In the genomic region with DNA sequence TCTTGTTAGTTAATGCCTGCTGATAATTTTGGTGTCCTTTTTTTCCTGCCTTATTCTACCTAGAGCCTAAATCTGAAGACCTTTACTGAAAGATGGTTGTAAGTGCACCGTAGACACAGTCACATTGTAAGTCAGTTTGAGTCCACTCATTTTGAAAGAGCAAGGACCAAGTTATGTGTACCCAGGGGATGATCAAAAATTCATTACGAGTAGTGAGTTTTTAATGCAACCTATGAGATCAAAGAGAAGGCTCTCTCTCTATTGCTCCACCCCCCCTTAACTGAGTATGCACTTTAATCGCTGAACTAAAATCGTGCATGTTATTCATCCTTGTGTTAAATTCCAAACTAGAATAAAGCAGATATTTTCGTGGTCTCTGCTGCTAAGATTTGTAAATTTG, we compare ENCODE assay signal across 8 cellular contexts. TPM values are rescaled to one million over a fixed set of nuclear protein-coding genes. Genes with fewer than 3 reads are reported as not detected.
DNase-seq lines count a peak whose midpoint lies in the region; ATAC-seq and TF ChIP-seq lines count a peak whose summit lies in the region.

No MANE protein-coding gene starts in this region.

- H3K56ac ChIP-seq in IMR-90 (ENCODE audit: extremely low read depth, insufficient read depth, low read length), result no peak overlapping the region

- DNase-seq in CD8-positive, alpha-beta T cell, result no peak
- DNase-seq in IMR-90 (no peak), natural killer cell (no peak), OCI-M2 (lab: John Stamatoyannopoulos, UW; ENCODE audit: unreplicated experiment) (no peak)

- H3K4me1 ChIP-seq in CD8-positive, alpha-beta T cell (ENCODE audit: insufficient read depth, low read length), result peaks cover 12% of the 10 kb centered on the region
- peaks cover 4% of the 10 kb centered on the region; the same call in 1 of the 2 replicates for H3K4me1 ChIP-seq in IMR-90 (ENCODE audit: control insufficient read depth, insufficient read depth, low read length)

- H4K91ac ChIP-seq in IMR-90 (ENCODE audit: insufficient read depth, low read depth, low read length), result no peak overlapping the region

- no CpG with 5 or more reads among the region's 5 CpGs for WGBS in IMR-90 (ENCODE audit: extremely low coverage in 2 of 2, insufficient read length in 1 of 2), 2 experiments

- CTCF ChIA-PET in CD8-positive, alpha-beta T cell (lab: Charles Lee), result no interaction called here
- CTCF ChIA-PET in IMR-90 (lab: Yijun Ruan, JAX), result no interaction called here

- no peaks in the 10 kb centered on the region for H3K27me3 ChIP-seq in CD8-positive, alpha-beta T cell (ENCODE audit: insufficient read depth, low read length)
- H3K27me3 ChIP-seq in IMR-90 (ENCODE audit: control insufficient read depth, insufficient read depth, low read length), result no peaks in the 10 kb centered on the region

- H3K14ac ChIP-seq in IMR-90 (replicated peaks; ENCODE audit: low read depth, low read length), result peak overlapping the region; percentile 87

- in situ Hi-C loops in IMR-90 (cut with MboI; ENCODE audit: low sequenced_read_pairs), result no loop called here

- peaks cover 14% of the 10 kb centered on the region for H3K36me3 Mint-ChIP-seq in CD8-positive, alpha-beta T cell
- peaks cover 4% of the 10 kb centered on the region for H3K36me3 Mint-ChIP-seq in brain
- H3K36me3 Mint-ChIP-seq in natural killer cell, result no peaks in the 10 kb centered on the region

- TF ChIP-seq RAD21 in IMR-90 (IDR thresholded peaks at IDR 0.05; ENCODE audit: low read length), result no peak

- peaks cover 30% of the 10 kb centered on the region for H3K4me1 Mint-ChIP-seq in CD8-positive, alpha-beta T cell (ENCODE audit: low read depth)
- H3K4me1 Mint-ChIP-seq in brain (peaks cover 15% of the 10 kb centered on the region), natural killer cell (peaks cover 32 to 36% of the 10 kb centered on the region in 2 donors)

- no peak overlapping the region for H4K5ac ChIP-seq in IMR-90 (ENCODE audit: low read depth, low read length)

- no peaks in the 10 kb centered on the region for H3K36me3 ChIP-seq in CD8-positive, alpha-beta T cell (ENCODE audit: insufficient read depth, low read length)
- H3K36me3 ChIP-seq in IMR-90 (ENCODE audit: control insufficient read depth, insufficient read depth, low read length), result no peaks in the 10 kb centered on the region

- H3K18ac ChIP-seq in IMR-90 (ENCODE audit: low read depth, low read length), result no peak overlapping the region

- peak overlapping the region; percentile 55; the same call in 1 of the 2 replicates for H3K9ac ChIP-seq in IMR-90 (ENCODE audit: low read depth, low read length)

- H2BK5ac ChIP-seq in IMR-90 (ENCODE audit: low read depth, low read length, poor library complexity, severe bottlenecking), result peak overlapping the region; percentile 32

- TF ChIP-seq POLR2A in IMR-90 (IDR thresholded peaks at IDR 0.05; ENCODE audit: low read depth, low read length), result no peak

- H3K4ac ChIP-seq in IMR-90 (ENCODE audit: low read depth, low read length), result no peak overlapping the region

- H2AK5ac ChIP-seq in IMR-90 (ENCODE audit: low read depth, low read length), result no peak overlapping the region

- H3K9me1 ChIP-seq in IMR-90 (ENCODE audit: insufficient read depth, low read length), result peaks cover 5% of the 10 kb centered on the region; the same call in 1 of the 2 replicates

- no peak for TF ChIP-seq CTCF in CD8-positive, alpha-beta T cell (IDR thresholded peaks at IDR 0.05)
- TF ChIP-seq CTCF in IMR-90 (conservative IDR thresholded peaks at IDR 0.05; ENCODE audit: low read depth, low read length) (no peak), brain (conservative IDR thresholded peaks at IDR 0.05) (no peak), natural killer cell (IDR thresholded peaks at IDR 0.05) (no peak)

- H4K20me1 ChIP-seq in IMR-90 (ENCODE audit: insufficient read depth, low read length), result peaks cover 13% of the 10 kb centered on the region

- H3K79me1 ChIP-seq in IMR-90 (ENCODE audit: low read depth in 1 of 2, low read length in 2 of 2), result peaks cover 22 to 51% of the 10 kb centered on the region in 2 experiments

- POLR2A ChIA-PET in CD8-positive, alpha-beta T cell (lab: Charles Lee), result no interaction called here
- POLR2A ChIA-PET in IMR-90 (lab: Charles Lee; ENCODE audit: unreplicated experiment), result interaction anchor here (0.6 kb wide), 1 partner anchor 1382 kb away, joined by 12 read pairs; no protein-coding TSS in a partner anchor

- H2BK15ac ChIP-seq in IMR-90 (ENCODE audit: low read depth, low read length), result no peak overlapping the region

- BruUV-seq in IMR-90 (replicated peaks; lab: Mats Ljungman, UMichigan), result no TSS peak

- no peak overlapping the region for H2BK120ac ChIP-seq in IMR-90 (ENCODE audit: low read depth, low read length)

- H3K27ac ChIP-seq in CD8-positive, alpha-beta T cell (ENCODE audit: low read depth, low read length), result no peak overlapping the region
- peak overlapping the region; percentile 5; the same call in 1 of the 2 replicates for H3K27ac ChIP-seq in IMR-90 (ENCODE audit: insufficient read depth, low read length)

- peak overlapping the region; percentile 92 for H3K4me2 ChIP-seq in IMR-90 (ENCODE audit: low read depth, low read length)

- no peak overlapping the region for H2AFZ ChIP-seq in IMR-90 (replicated peaks; ENCODE audit: low read length, poor library complexity)

- no peak overlapping the region for H3K4me3 ChIP-seq in CD8-positive, alpha-beta T cell (ENCODE audit: low read depth, low read length)
- H3K4me3 ChIP-seq in IMR-90 (ENCODE audit: insufficient read depth, low read depth, low read length), result peak overlapping the region; percentile 70

- H3K23ac ChIP-seq in IMR-90 (ENCODE audit: low read depth, low read length), result peak overlapping the region; percentile 29; the same call in 1 of the 2 replicates

- no peak overlapping the region for H2AK9ac ChIP-seq in IMR-90 (replicated peaks; ENCODE audit: low read depth, low read length, poor library complexity)

- no peak overlapping the region for H2BK20ac ChIP-seq in IMR-90 (ENCODE audit: low read depth, low read length)

- no peaks in the 10 kb centered on the region for H3K9me3 Mint-ChIP-seq in CD8-positive, alpha-beta T cell
- no peaks in the 10 kb centered on the region for H3K9me3 Mint-ChIP-seq in brain
- H3K9me3 Mint-ChIP-seq in natural killer cell, result no peaks in the 10 kb centered on the region

- no peak overlapping the region for H3K27ac Mint-ChIP-seq in CD8-positive, alpha-beta T cell
- H3K27ac Mint-ChIP-seq in brain (peak overlapping the region; percentile 59 to 98 (median 86)), natural killer cell (peak overlapping the region; percentile 29 to 91)

- no peaks in the 10 kb centered on the region for H3K27me3 Mint-ChIP-seq in CD8-positive, alpha-beta T cell (ENCODE audit: low read depth)
- peaks cover 20% of the 10 kb centered on the region for H3K27me3 Mint-ChIP-seq in brain
- no peaks in the 10 kb centered on the region for H3K27me3 Mint-ChIP-seq in natural killer cell (ENCODE audit: low read depth in 2 of 2)

- H3K4me3 Mint-ChIP-seq in CD8-positive, alpha-beta T cell, result peak overlapping the region; percentile 58
- H3K4me3 Mint-ChIP-seq in brain (peak overlapping the region in 4 of 5 experiments; percentile 90 to 99 (median 95)), natural killer cell (peak overlapping the region; percentile 93)

- no peak overlapping the region for H4K8ac ChIP-seq in IMR-90 (ENCODE audit: low read depth in 2 of 2, low read length in 2 of 2)

- dilution Hi-C loops in IMR-90 (cut with HindIII; ENCODE audit: low sequenced_read_pairs, unreplicated experiment), result no loop called here

- no peak for ATAC-seq in CD8-positive, alpha-beta T cell
- ATAC-seq in IMR-90 (ENCODE audit: low read depth), result no peak
- ATAC-seq in natural killer cell, result no peak
- no peak for ATAC-seq in GM21360 (IDR thresholded peaks at IDR 0.05; ENCODE audit: unreplicated experiment)
- ATAC-seq in HG02870 (IDR thresholded peaks at IDR 0.05; ENCODE audit: unreplicated experiment), result no peak
- no peak for ATAC-seq in HG03159 (IDR thresholded peaks at IDR 0.05; ENCODE audit: unreplicated experiment)

- no peaks in the 10 kb centered on the region for H3K9me3 ChIP-seq in CD8-positive, alpha-beta T cell (ENCODE audit: low read length)
- no peaks in the 10 kb centered on the region for H3K9me3 ChIP-seq in IMR-90 (ENCODE audit: control insufficient read depth, insufficient read depth, low read length)

- intact Hi-C loops in CD8-positive, alpha-beta T cell (cut with DNase I, micrococcal nuclease), result loop anchor here in 1 of 2 experiments (10.0 kb wide), 2 partner anchors 1139 to 1649 kb away; a partner anchor contains a TSS
- intact Hi-C loops in IMR-90 (cut with micrococcal nuclease) (loop anchor here (1.0 to 10.0 kb wide), 5 partner anchors 109 to 365 kb away; no protein-coding TSS in a partner anchor), natural killer cell (cut with micrococcal nuclease) (no loop called here)

TF ChIP-seq in IMR-90, 13 proteins besides CTCF, POLR2A, EP300 and RAD21 (continues in another document):
- TF ChIP-seq CEBPB (IDR thresholded peaks at IDR 0.05; ENCODE audit: low read depth, low read length) (no peak), RCOR1 (IDR thresholded peaks at IDR 0.05; ENCODE audit: insufficient replicate concordance, low read length) (no peak), SMC3 (IDR thresholded peaks at IDR 0.05; ENCODE audit: low read depth, low read length) (no peak), MAFK (IDR thresholded peaks at IDR 0.05; ENCODE audit: low read depth, low read length) (no peak), NFE2L2 (IDR thresholded peaks at IDR 0.05; ENCODE audit: low read depth, low read length) (no peak), MXI1 (IDR thresholded peaks at IDR 0.05; ENCODE audit: borderline replicate concordance, low read depth, low read length) (no peak), MAZ (IDR thresholded peaks at IDR 0.05; ENCODE audit: borderline replicate concordance, low read depth, low read length) (no peak), RFX5 (IDR thresholded peaks at IDR 0.05; ENCODE audit: low read depth, low read length) (no peak)
- TF ChIP-seq, protein P1, sequence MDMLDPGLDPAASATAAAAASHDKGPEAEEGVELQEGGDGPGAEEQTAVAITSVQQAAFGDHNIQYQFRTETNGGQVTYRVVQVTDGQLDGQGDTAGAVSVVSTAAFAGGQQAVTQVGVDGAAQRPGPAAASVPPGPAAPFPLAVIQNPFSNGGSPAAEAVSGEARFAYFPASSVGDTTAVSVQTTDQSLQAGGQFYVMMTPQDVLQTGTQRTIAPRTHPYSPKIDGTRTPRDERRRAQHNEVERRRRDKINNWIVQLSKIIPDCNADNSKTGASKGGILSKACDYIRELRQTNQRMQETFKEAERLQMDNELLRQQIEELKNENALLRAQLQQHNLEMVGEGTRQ (IDR thresholded peaks at IDR 0.05; ENCODE audit: low read depth, low read length), result no peak

RNA-seq across cellular contexts. Expression of a gene that starts 1.8 kb away (rescaled TPM):
- total RNA-seq in CD8-positive, alpha-beta T cell, result 10 to 100 TPM in 1 of 2 experiments, 1 to 10 TPM in 1; 9.8 to 12.0 TPM
- total RNA-seq in IMR-90 (2012; rRNA removed) (21.0 and 28.9 TPM in 2 replicates), natural killer cell (10 to 100 TPM; 25.9 to 48.1 (median 30.9) TPM)
- polyA plus RNA-seq in IMR-90 (2012; rRNA removed) (5.5 and 6.4 TPM in 2 replicates), brain (ENCODE audit: insufficient read depth, low read depth, low replicate concordance) (15.3 TPM)
- polyA plus RNA-seq in IMR-90 (2012; cell fraction: cytosol; rRNA removed), result 1.3 and 2.1 TPM in 2 replicates
- 1.4 and 6.4 TPM in 2 replicates for polyA plus RNA-seq in IMR-90 (2012; cell fraction: nucleus; rRNA removed; ENCODE audit: low replicate concordance)
